ENCODE assay signal across 28 cellular contexts in genomic region chr2:219877714-219878113, GRCh38.
"Had no signal": no experiment of that assay in that cellular context is flagged by ENCODE, and none has a peak within 500 bp of the region (broad histone marks: within the 10 kb centered on the region; RNA-seq: fewer than 3 reads in every experiment).

No MANE protein-coding gene starts in this region.

- DNase-seq: activated B cell treated with CpG ODN at 0.5 μM for 24 hours; activated CD4-positive, alpha-beta T cell treated with anti-CD3 and anti-CD28 coated beads for 48 hours; activated CD4-positive, alpha-beta T cell treated with anti-CD3 and anti-CD28 coated beads, Interleukin-2, amount 50 U/mL, for 1 hour; activated CD4-positive, alpha-beta T cell treated with anti-CD3 and anti-CD28 coated beads, Interleukin-2, amount 50 U/mL, for 48 hours; activated CD8-positive, alpha-beta memory T cell treated with anti-CD3 and anti-CD28 coated beads for 24 hours; activated CD8-positive, alpha-beta T cell treated with anti-CD3 and anti-CD28 coated beads for 36 hours; activated effector memory CD4-positive, alpha-beta T cell treated with Interleukin-2 at 50 U/mL for 16 hours; activated gamma-delta T cell treated with Interleukin-2 at 50 U/mL for 16 hours; activated naive CD4-positive, alpha-beta T cell treated with anti-CD3 and anti-CD28 coated beads, Interleukin-2, amount 50 U/mL, for 16 hours; activated naive CD4-positive, alpha-beta T cell treated with Interleukin-2 at 50 U/mL for 16 hours; activated T-cell treated with anti-CD3 and anti-CD28 coated beads, Interleukin-2, amount 50 U/mL, for 4 hours; amniotic stem cell; anterior cingulate cortex; brain microvascular endothelial cell; cortex of kidney; dermis blood vessel endothelial cell; effector CD4-positive, alpha-beta T cell; effector memory CD8-positive, alpha-beta T cell; erythroblast; foreskin keratinocyte; gastrocnemius medialis; glutamatergic neuron; heart left ventricle; T-helper 2 cell had no signal

- ATAC-seq: activated CD4-positive, CD25-positive, alpha-beta regulatory T cell treated with anti-CD3 and anti-CD28 coated beads, Interleukin-2, amount 50 U/mL, for 24 hours; activated CD8-positive, alpha-beta T cell treated with anti-CD3 and anti-CD28 coated beads for 36 hours; activated T-cell treated with anti-CD3 and anti-CD28 coated beads, Interleukin-2, amount 50 U/mL, for 4 hours; activated T-helper 17 cell treated with anti-CD3 and anti-CD28 coated beads, Interleukin-2, amount 50 U/mL, for 72 hours; effector memory CD8-positive, alpha-beta T cell; foreskin keratinocyte; gastrocnemius medialis; heart left ventricle had no signal

- H3K36me3 Mint-ChIP-seq: activated naive CD8-positive, alpha-beta T cell had no signal

- H3K9me3 Mint-ChIP-seq: activated CD8-positive, alpha-beta T cell treated with anti-CD3 and anti-CD28 coated beads for 36 hours; activated T-cell treated with anti-CD3 and anti-CD28 coated beads, Interleukin-2, amount 50 U/mL, for 4 hours; activated T-helper 17 cell treated with anti-CD3 and anti-CD28 coated beads, Interleukin-2, amount 50 U/mL, for 72 hours; central memory CD8-positive, alpha-beta T cell; effector memory CD8-positive, alpha-beta T cell had no signal

- H3K27ac Mint-ChIP-seq: activated B cell treated with CpG ODN at 0.5 μM for 24 hours; activated CD8-positive, alpha-beta T cell treated with anti-CD3 and anti-CD28 coated beads for 36 hours; activated naive CD8-positive, alpha-beta T cell; activated T-helper 17 cell treated with anti-CD3 and anti-CD28 coated beads, Interleukin-2, amount 50 U/mL, for 72 hours; effector memory CD8-positive, alpha-beta T cell had no signal

- H3K4me3 Mint-ChIP-seq: activated B cell treated with CpG ODN at 0.5 μM for 24 hours; activated CD8-positive, alpha-beta T cell treated with anti-CD3 and anti-CD28 coated beads for 36 hours; activated naive CD8-positive, alpha-beta T cell; activated T-cell treated with anti-CD3 and anti-CD28 coated beads, Interleukin-2, amount 50 U/mL, for 4 hours; activated T-helper 17 cell treated with anti-CD3 and anti-CD28 coated beads, Interleukin-2, amount 50 U/mL, for 72 hours; central memory CD8-positive, alpha-beta T cell; effector memory CD8-positive, alpha-beta T cell had no signal

- H3K4me1 Mint-ChIP-seq: activated B cell treated with CpG ODN at 0.5 μM for 24 hours; activated T-helper 17 cell treated with anti-CD3 and anti-CD28 coated beads, Interleukin-2, amount 50 U/mL, for 72 hours; central memory CD8-positive, alpha-beta T cell had no signal

- H3K27me3 Mint-ChIP-seq: activated B cell treated with CpG ODN at 0.5 μM for 24 hours; activated T-helper 17 cell treated with anti-CD3 and anti-CD28 coated beads, Interleukin-2, amount 50 U/mL, for 72 hours; central memory CD8-positive, alpha-beta T cell had no signal
